Comparison of ENCODE assay signal across 8 cellular contexts in the genomic region with DNA sequence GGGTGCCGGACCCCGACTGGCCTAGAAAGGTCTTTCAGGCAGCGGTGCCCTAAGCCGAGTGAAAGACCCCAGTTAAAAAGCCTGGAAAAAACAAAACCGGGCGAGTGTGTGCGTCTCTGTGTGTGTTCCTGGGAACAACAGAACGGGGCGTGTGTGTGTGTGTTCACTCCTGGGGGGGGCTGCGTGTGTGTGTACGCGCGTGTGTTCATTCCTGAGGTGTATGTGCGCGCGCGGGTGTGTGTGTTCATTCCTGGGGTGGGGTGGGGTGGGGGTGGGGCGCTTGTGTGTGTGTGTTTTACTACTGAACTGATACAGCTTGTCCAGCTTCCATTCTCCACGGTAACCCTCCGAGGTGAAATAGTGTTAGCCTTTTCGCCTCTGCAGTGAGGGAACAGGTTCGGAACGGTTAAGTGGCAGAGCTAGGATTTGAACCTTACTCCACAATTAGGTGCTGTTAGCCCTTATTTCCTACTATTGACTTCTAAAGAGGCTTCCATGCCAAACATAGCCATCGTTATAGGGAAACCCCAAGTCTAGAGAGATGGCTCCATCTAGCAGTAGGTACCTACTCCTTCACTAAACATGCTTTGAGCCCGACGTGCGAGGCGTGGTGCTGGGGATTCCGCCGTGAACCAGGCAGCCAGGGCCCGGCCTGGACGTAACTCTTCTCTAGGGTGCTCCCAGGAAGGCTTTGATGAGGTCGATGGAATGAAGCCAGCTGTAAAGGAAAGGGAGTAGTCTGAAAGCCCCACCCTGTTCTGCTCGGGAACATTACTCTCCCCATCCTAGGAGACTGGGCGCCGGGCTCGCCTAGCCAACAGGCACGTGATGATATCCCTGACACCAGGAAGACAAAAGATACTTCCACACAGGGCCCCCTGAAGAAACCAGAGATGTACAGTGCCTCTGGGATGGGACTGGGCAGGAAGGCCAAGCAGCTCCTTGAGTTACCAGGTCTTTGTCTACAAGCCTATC. TPM values are rescaled to one million over a fixed set of nuclear protein-coding genes. Genes with fewer than 3 reads are reported as not detected.
A peak's percentile ranks its signal among the peaks of the same experiment; 100 is the strongest.
DNase-seq lines count a peak whose midpoint lies in the region; ATAC-seq and TF ChIP-seq lines count a peak whose summit lies in the region.

No MANE protein-coding gene starts in this region.

- H3K4me3 ChIP-seq in right cardiac atrium (ENCODE audit: low read length) (peak overlapping the region; percentile 89), psoas muscle (peak overlapping the region; percentile 99)

- peaks cover 25% of the 10 kb centered on the region for H3K4me1 Mint-ChIP-seq in activated T-cell treated with anti-CD3 and anti-CD28 coated beads, Interleukin-2, amount 50 U/mL, for 4 hours (ENCODE audit: low read depth)

- no peaks in the 10 kb centered on the region for H3K9me3 Mint-ChIP-seq in activated T-cell treated with anti-CD3 and anti-CD28 coated beads, Interleukin-2, amount 50 U/mL, for 4 hours

- H3K27me3 ChIP-seq in right cardiac atrium (ENCODE audit: control insufficient read depth, insufficient read depth) (no peaks in the 10 kb centered on the region), psoas muscle (ENCODE audit: insufficient read depth in 3 of 3, low read length in 2 of 3) (no peaks in the 10 kb centered on the region)

- DNase-seq in activated T-cell treated with anti-CD3 and anti-CD28 coated beads, Interleukin-2, amount 50 U/mL, for 4 hours = no peak
- no peak for DNase-seq in activated T-cell treated with anti-CD3 and anti-CD28 coated beads for 4 hours
- peak; percentile 84 for DNase-seq in NCI-H748 (lab: John Stamatoyannopoulos, UW; ENCODE audit: unreplicated experiment)
- DNase-seq in right cardiac atrium = peak in 2 of 3 donors; percentile 25 to 60
- DNase-seq in psoas muscle = peak; percentile 72 to 86
- DNase-seq in stimulated activated CD4-positive, alpha-beta T cell treated with anti-CD3 and anti-CD28 coated beads, Interleukin-12 subunit alpha, Interleukin-12 subunit beta, amount 100 ng/mL, for 4 hours = no peak

- no peaks in the 10 kb centered on the region for H3K27me3 Mint-ChIP-seq in activated T-cell treated with anti-CD3 and anti-CD28 coated beads, Interleukin-2, amount 50 U/mL, for 4 hours (ENCODE audit: low read depth)

- H3K4me1 ChIP-seq in right cardiac atrium (ENCODE audit: control insufficient read depth, insufficient read depth, low read length) (no peaks in the 10 kb centered on the region), psoas muscle (peaks cover 32% of the 10 kb centered on the region)

- peaks cover 9% of the 10 kb centered on the region for H3K36me3 Mint-ChIP-seq in activated T-cell treated with anti-CD3 and anti-CD28 coated beads, Interleukin-2, amount 50 U/mL, for 4 hours (ENCODE audit: insufficient read depth)

- 16% methylated on average over 38 of the region's 38 CpGs for WGBS in right cardiac atrium
- 7 to 12% (median 8%) methylated on average over 37 to 38 of the region's 38 CpGs for WGBS in psoas muscle, 3 donors

- H3K4me3 Mint-ChIP-seq in activated T-cell treated with anti-CD3 and anti-CD28 coated beads, Interleukin-2, amount 50 U/mL, for 4 hours = peak overlapping the region; percentile 97

- no peaks in the 10 kb centered on the region for H3K9me3 ChIP-seq in right cardiac atrium (ENCODE audit: control insufficient read depth, low read length)
- H3K9me3 ChIP-seq in psoas muscle = no peaks in the 10 kb centered on the region

- TF ChIP-seq CTCF in psoas muscle (IDR thresholded peaks at IDR 0.05) = no peak

- peak; percentile 59 for ATAC-seq in activated T-cell treated with anti-CD3 and anti-CD28 coated beads, Interleukin-2, amount 50 U/mL, for 4 hours
- peak; percentile 37 for ATAC-seq in HG03045 (IDR thresholded peaks at IDR 0.05; ENCODE audit: unreplicated experiment)
- ATAC-seq in right cardiac atrium = peak; percentile 64 to 66
- ATAC-seq in psoas muscle = peak; percentile 70 to 74 (median 73)

- peaks cover 0 to 12% of the 10 kb centered on the region in 2 donors for H3K36me3 ChIP-seq in psoas muscle (ENCODE audit: insufficient read depth in 1 of 2, low read depth in 1 of 2)

- intact Hi-C loops in right cardiac atrium (cut with DNase I) (loop anchor here in 1 of 4 donors (10.0 kb wide), 1 partner anchor 407 kb away; no protein-coding TSS in a partner anchor), psoas muscle (cut with DNase I) (no loop called here)

- peak overlapping the region; percentile 98 for H3K27ac ChIP-seq in angular gyrus (ENCODE audit: low read depth, low read length)
- H3K27ac ChIP-seq in right cardiac atrium (ENCODE audit: low read length) = peak overlapping the region; percentile 90
- peak overlapping the region; percentile 100 for H3K27ac ChIP-seq in psoas muscle

RNA-seq across cellular contexts. Expression of gene SKP1, which starts 0.7 kb away (rescaled TPM):
- total RNA-seq in activated T-cell treated with anti-CD3 and anti-CD28 coated beads, Interleukin-2, amount 50 U/mL, for 4 hours = 100 to 1,000 TPM; 273 to 286 (median 282) TPM
- total RNA-seq in right cardiac atrium (100 to 1,000 TPM; 459 to 523 (median 498) TPM), psoas muscle (100 to 1,000 TPM; 341 to 485 (median 393) TPM)
- polyA plus RNA-seq in right cardiac atrium (698 TPM), psoas muscle (1,000 to 10,000 TPM in 1 of 3 donors, 100 to 1,000 TPM in 2; 581 to 1,174 (median 638) TPM)

RNA-seq across cellular contexts. Expression of gene PPP2CA, which starts 48.4 kb away (rescaled TPM):
- 100 to 1,000 TPM; 206 to 213 (median 209) TPM for total RNA-seq in activated T-cell treated with anti-CD3 and anti-CD28 coated beads, Interleukin-2, amount 50 U/mL, for 4 hours
- total RNA-seq in right cardiac atrium = 100 to 1,000 TPM; 132 to 178 (median 141) TPM
- 57.9 TPM for polyA plus RNA-seq in right cardiac atrium
- total RNA-seq in psoas muscle = 100 to 1,000 TPM; 107 to 140 (median 123) TPM
- 100 to 1,000 TPM in 1 of 3 donors, 10 to 100 TPM in 2; 53.0 to 105 (median 95.3) TPM for polyA plus RNA-seq in psoas muscle

Comparison
In these comparisons a context has a peak if more than half of its experiments do, and no peak if none do; other contexts are left out.
1. DNase-seq: peak in NCI-H748 (single experiment), right cardiac atrium (2 of 3) and psoas muscle (2 of 2); none in activated T-cell treated with anti-CD3 and anti-CD28 coated beads, Interleukin-2, amount 50 U/mL, for 4 hours (single experiment), activated T-cell treated with anti-CD3 and anti-CD28 coated beads for 4 hours (single experiment) and stimulated activated CD4-positive, alpha-beta T cell treated with anti-CD3 and anti-CD28 coated beads, Interleukin-12 subunit alpha, Interleukin-12 subunit beta, amount 100 ng/mL, for 4 hours (single experiment).
2. Peak in every context shown above with its lines, with median percentiles within 50 percentile points of each other: ATAC-seq and H3K27ac ChIP-seq.